8 cellular contexts compared by ENCODE assay signal in the genomic region with DNA sequence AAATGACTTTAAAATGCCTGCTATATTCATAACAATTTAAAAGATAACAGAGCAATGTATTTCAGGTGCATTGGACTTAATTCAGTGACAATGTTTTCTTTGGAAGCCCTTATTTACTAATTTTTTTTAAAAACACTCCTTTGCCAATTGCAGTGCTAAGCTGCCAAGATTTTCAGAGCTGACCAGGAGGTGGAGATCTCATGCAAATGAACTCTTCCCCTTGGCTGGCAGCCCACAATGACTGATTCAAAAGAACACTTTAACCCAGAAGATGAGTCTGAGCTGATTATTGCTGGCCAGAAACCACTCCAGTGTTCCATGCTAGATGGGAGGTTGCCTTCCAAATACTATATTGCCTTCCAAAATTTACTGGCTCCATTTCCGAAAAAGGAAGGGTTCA.
A peak's percentile ranks its signal among the peaks of the same experiment; 100 is the strongest.
DNase-seq lines count a peak whose midpoint lies in the region; ATAC-seq and TF ChIP-seq lines count a peak whose summit lies in the region.

No MANE protein-coding gene starts in this region.

- DNase-seq in Caki2 (ENCODE audit: low read depth) = peak; percentile 22
- DNase-seq in NCI-H1105 (lab: John Stamatoyannopoulos, UW) = peak; percentile 57
- DNase-seq in brain microvascular endothelial cell = peak; percentile 45
- DNase-seq in left colon = peak; percentile 36 to 62
- DNase-seq in activated CD8-positive, alpha-beta T cell treated with anti-CD3 and anti-CD28 coated beads, Interleukin-2, amount 10 ng/mL, durations not matched to agents 7 days and 5 days = no peak
- no peak for DNase-seq in NCI-H2171 (lab: John Stamatoyannopoulos, UW)
- no peak for DNase-seq in stimulated activated naive CD8-positive, alpha-beta T cell treated with anti-CD3 and anti-CD28 coated beads, Interleukin-15, amount 100 ng/mL, for 72 hours

- POLR2A ChIA-PET in activated CD8-positive, alpha-beta T cell treated with anti-CD3 and anti-CD28 coated beads, Interleukin-2, amount 10 ng/mL, durations not matched to agents 7 days and 5 days (lab: Charles Lee) = no interaction called here

- H3K36me3 ChIP-seq in brain microvascular endothelial cell (replicated peaks) = no peaks in the 10 kb centered on the region

- no peak overlapping the region for H3K4me3 Mint-ChIP-seq in activated CD8-positive, alpha-beta T cell treated with anti-CD3 and anti-CD28 coated beads, Interleukin-2, amount 10 ng/mL, durations not matched to agents 7 days and 5 days
- H3K4me3 Mint-ChIP-seq in stimulated activated naive CD8-positive, alpha-beta T cell treated with anti-CD3 and anti-CD28 coated beads, Interleukin-15, amount 100 ng/mL, for 72 hours = no peak overlapping the region

- CTCF ChIA-PET in activated CD8-positive, alpha-beta T cell treated with anti-CD3 and anti-CD28 coated beads, Interleukin-2, amount 10 ng/mL, durations not matched to agents 7 days and 5 days (lab: Charles Lee) = no interaction called here

- peaks cover 2% of the 10 kb centered on the region for H3K27me3 Mint-ChIP-seq in activated CD8-positive, alpha-beta T cell treated with anti-CD3 and anti-CD28 coated beads, Interleukin-2, amount 10 ng/mL, durations not matched to agents 7 days and 5 days (ENCODE audit: low read depth)
- no peaks in the 10 kb centered on the region for H3K27me3 Mint-ChIP-seq in stimulated activated naive CD8-positive, alpha-beta T cell treated with anti-CD3 and anti-CD28 coated beads, Interleukin-15, amount 100 ng/mL, for 72 hours

- peak; percentile 46 for ATAC-seq in left colon
- ATAC-seq in HG02970 (IDR thresholded peaks at IDR 0.05; ENCODE audit: low FRiP score, unreplicated experiment) = no peak
- ATAC-seq in activated CD8-positive, alpha-beta T cell treated with anti-CD3 and anti-CD28 coated beads, Interleukin-2, amount 10 ng/mL, durations not matched to agents 7 days and 5 days = no peak
- ATAC-seq in stimulated activated naive CD8-positive, alpha-beta T cell treated with anti-CD3 and anti-CD28 coated beads, Interleukin-15, amount 100 ng/mL, for 72 hours = no peak

- no peak overlapping the region for H3K4me3 ChIP-seq in brain microvascular endothelial cell (ENCODE audit: low read depth, low read length)

- no peaks in the 10 kb centered on the region for H3K4me1 Mint-ChIP-seq in activated CD8-positive, alpha-beta T cell treated with anti-CD3 and anti-CD28 coated beads, Interleukin-2, amount 10 ng/mL, durations not matched to agents 7 days and 5 days (ENCODE audit: low read depth)
- H3K4me1 Mint-ChIP-seq in stimulated activated naive CD8-positive, alpha-beta T cell treated with anti-CD3 and anti-CD28 coated beads, Interleukin-15, amount 100 ng/mL, for 72 hours = no peaks in the 10 kb centered on the region

- H3K9me3 Mint-ChIP-seq in activated CD8-positive, alpha-beta T cell treated with anti-CD3 and anti-CD28 coated beads, Interleukin-2, amount 10 ng/mL, durations not matched to agents 7 days and 5 days (ENCODE audit: insufficient read depth) = no peaks in the 10 kb centered on the region
- H3K9me3 Mint-ChIP-seq in stimulated activated naive CD8-positive, alpha-beta T cell treated with anti-CD3 and anti-CD28 coated beads, Interleukin-15, amount 100 ng/mL, for 72 hours = no peaks in the 10 kb centered on the region

- H3K27ac Mint-ChIP-seq in activated CD8-positive, alpha-beta T cell treated with anti-CD3 and anti-CD28 coated beads, Interleukin-2, amount 10 ng/mL, durations not matched to agents 7 days and 5 days = no peak overlapping the region
- H3K27ac Mint-ChIP-seq in stimulated activated naive CD8-positive, alpha-beta T cell treated with anti-CD3 and anti-CD28 coated beads, Interleukin-15, amount 100 ng/mL, for 72 hours = no peak overlapping the region

- no peak overlapping the region for H3K27ac ChIP-seq in brain microvascular endothelial cell

- no peaks in the 10 kb centered on the region for H3K36me3 Mint-ChIP-seq in activated CD8-positive, alpha-beta T cell treated with anti-CD3 and anti-CD28 coated beads, Interleukin-2, amount 10 ng/mL, durations not matched to agents 7 days and 5 days (ENCODE audit: low read depth)

- in situ Hi-C loops in Caki2 (cut with HindIII; ENCODE audit: low pct_unique_long_range_greater_than_20kb, low sequenced_read_pairs) (no loop called here), brain microvascular endothelial cell (cut with HindIII; ENCODE audit: low pct_ligation_motif_present, low sequenced_read_pairs) (no loop called here)

- peak; percentile 44 for TF ChIP-seq CTCF in brain microvascular endothelial cell (IDR thresholded peaks at IDR 0.05; ENCODE audit: low read depth, low read length, missing control alignments)

- no peaks in the 10 kb centered on the region for H3K27me3 ChIP-seq in brain microvascular endothelial cell (replicated peaks)

- intact Hi-C loops in left colon (cut with DNase I, micrococcal nuclease) = no loop called here

Comparison
In these comparisons a context has a peak if more than half of its experiments do, and no peak if none do; other contexts are left out.
1. DNase-seq: peak in Caki2 (single experiment), NCI-H1105 (single experiment), brain microvascular endothelial cell (single experiment) and left colon (2 of 2); none in activated CD8-positive, alpha-beta T cell treated with anti-CD3 and anti-CD28 coated beads, Interleukin-2, amount 10 ng/mL, durations not matched to agents 7 days and 5 days (single experiment), NCI-H2171 (single experiment) and stimulated activated naive CD8-positive, alpha-beta T cell treated with anti-CD3 and anti-CD28 coated beads, Interleukin-15, amount 100 ng/mL, for 72 hours (0 of 2).